In the genomic region with DNA sequence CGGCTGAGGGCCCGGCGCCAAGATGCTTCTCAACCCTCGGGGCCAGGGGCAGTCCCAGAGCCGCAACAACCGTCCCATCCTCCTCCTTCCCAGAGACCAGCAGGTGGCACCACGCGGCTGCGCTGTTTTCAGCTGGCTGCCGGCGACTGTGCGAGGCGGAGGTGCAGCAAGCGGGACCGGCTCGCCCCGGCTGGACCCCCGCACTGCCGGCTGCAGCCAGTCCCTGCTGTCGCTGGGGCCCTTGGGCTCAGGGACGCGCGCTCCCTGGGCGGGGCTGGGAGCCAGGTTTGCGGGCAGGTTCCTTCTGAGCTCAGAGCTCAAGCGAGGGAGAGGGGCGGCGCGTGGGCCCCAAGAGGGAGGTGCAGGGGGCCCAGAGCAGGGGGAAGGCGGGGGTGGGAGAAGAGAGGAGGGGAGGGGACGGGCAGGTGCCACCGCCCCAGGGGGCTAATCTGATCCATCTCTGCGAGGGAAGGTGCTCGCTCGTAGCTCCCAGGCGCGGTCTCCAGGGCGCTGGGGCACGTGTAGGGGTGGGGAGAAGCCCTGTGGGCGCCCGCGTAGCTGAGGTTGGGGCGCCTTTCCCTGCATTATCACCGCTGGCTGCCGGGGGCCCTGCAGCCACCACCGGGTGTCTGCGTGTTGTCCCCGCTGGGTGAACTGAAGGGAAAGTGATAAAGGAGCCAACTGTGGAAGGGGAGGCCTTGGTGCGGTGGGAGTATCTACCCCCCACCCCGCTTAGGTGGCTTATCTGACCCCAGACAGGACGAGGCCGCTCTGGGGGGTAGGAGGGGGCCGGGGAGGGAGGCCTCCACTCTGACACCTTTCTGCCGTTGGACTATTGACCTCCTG, we compare ENCODE assay signal across 1 cellular context.
TF ChIP-seq lines count a peak whose summit lies in the region.

No MANE protein-coding gene starts in this region.

TF ChIP-seq in HepG2, 621 proteins besides CTCF, POLR2A, EP300 and RAD21 (continued from another document and continues in another):
- TF ChIP-seq ZBTB39 (CRISPR knock-in tag; IDR thresholded peaks at IDR 0.05) (no peak), KDM4B (CRISPR knock-in tag; IDR thresholded peaks at IDR 0.05) (0 out of 2 replicates have a peak, but pooled peaks have one; percentile 52), CBX2 (IDR thresholded peaks at IDR 0.05; ENCODE audit: low read depth, low read length) (no peak), CBX2 (CRISPR knock-in tag; IDR thresholded peaks at IDR 0.05; ENCODE audit: low read depth) (no peak), ZBTB38 (CRISPR knock-in tag; IDR thresholded peaks at IDR 0.05) (peak; percentile 79; the same call in 1 of the 2 replicates), ZNF788 (CRISPR knock-in tag; IDR thresholded peaks at IDR 0.05; ENCODE audit: borderline replicate concordance) (peak; percentile 97), ZNF468 (CRISPR knock-in tag; IDR thresholded peaks at IDR 0.05) (no peak), ZSCAN12 (CRISPR knock-in tag; IDR thresholded peaks at IDR 0.05) (no peak), E2F1 (CRISPR knock-in tag; IDR thresholded peaks at IDR 0.05) (no peak), HDAC2 (CRISPR knock-in tag; IDR thresholded peaks at IDR 0.05) (no peak; the same call in 1 of the 2 replicates), DMTF1 (CRISPR knock-in tag; IDR thresholded peaks at IDR 0.05) (no peak), RBM39 (IDR thresholded peaks at IDR 0.05; ENCODE audit: low read depth, low read length, poor library complexity, severe bottlenecking) (peak; percentile 80), NCOA2 (CRISPR knock-in tag; IDR thresholded peaks at IDR 0.05) (no peak), FOXC1 (CRISPR knock-in tag; IDR thresholded peaks at IDR 0.05; ENCODE audit: borderline replicate concordance) (0 out of 2 replicates have a peak, but pooled peaks have one; percentile 30), HES4 (CRISPR knock-in tag; IDR thresholded peaks at IDR 0.05; ENCODE audit: borderline replicate concordance) (no peak), SP2 (CRISPR knock-in tag; IDR thresholded peaks at IDR 0.05) (0 out of 2 replicates have a peak, but pooled peaks have one; percentile 24), ZNF432 (CRISPR knock-in tag; IDR thresholded peaks at IDR 0.05; ENCODE audit: borderline replicate concordance) (no peak), ZNF674 (CRISPR knock-in tag; IDR thresholded peaks at IDR 0.05; ENCODE audit: low read depth) (0 out of 2 replicates have a peak, but pooled peaks have one; percentile 74), ZNF20 (CRISPR knock-in tag; IDR thresholded peaks at IDR 0.05) (no peak), RELA (CRISPR knock-in tag; IDR thresholded peaks at IDR 0.05) (peak; percentile 64; the same call in 1 of the 2 replicates), SRSF4 (IDR thresholded peaks at IDR 0.05; ENCODE audit: low read depth, low read length, poor library complexity, severe bottlenecking) (no peak), NRL (CRISPR knock-in tag; IDR thresholded peaks at IDR 0.05; ENCODE audit: borderline replicate concordance) (peak; percentile 70; the same call in 1 of the 2 replicates), ZNF430 (CRISPR knock-in tag; IDR thresholded peaks at IDR 0.05) (peak; percentile 60; the same call in 1 of the 2 replicates), ZNF879 (CRISPR knock-in tag; IDR thresholded peaks at IDR 0.05) (no peak), NR2F6 (IDR thresholded peaks at IDR 0.05) (peak; percentile 33; the same call in 1 of the 2 replicates), NR2F6 (CRISPR knock-in tag; IDR thresholded peaks at IDR 0.05) (peak; percentile 71; the same call in 1 of the 2 replicates), HIC2 (CRISPR knock-in tag; IDR thresholded peaks at IDR 0.05; ENCODE audit: low read depth) (no peak), TRIM24 (CRISPR knock-in tag; IDR thresholded peaks at IDR 0.05) (no peak), SNAPC2 (CRISPR knock-in tag; IDR thresholded peaks at IDR 0.05) (no peak; the same call in 1 of the 2 replicates), ZNF790 (CRISPR knock-in tag; IDR thresholded peaks at IDR 0.05; ENCODE audit: borderline replicate concordance) (no peak), SNAPC4 (CRISPR knock-in tag; IDR thresholded peaks at IDR 0.05) (peak; percentile 45; the same call in 1 of the 2 replicates), SOX13 (IDR thresholded peaks at IDR 0.05) (no peak), SOX13 (CRISPR knock-in tag; conservative IDR thresholded peaks at IDR 0.05 in 1 of 2, IDR thresholded peaks at IDR 0.05 in 1 of 2) (peak in 1 of 2 experiments; percentile 45; a peak in 2 of 4 replicates), IKZF1 (IDR thresholded peaks at IDR 0.05) (no peak), ZMYM3 (CRISPR knock-in tag; IDR thresholded peaks at IDR 0.05) (peak; percentile 85), TFDP2 (CRISPR knock-in tag; IDR thresholded peaks at IDR 0.05) (peak; percentile 70), ZNF530 (CRISPR knock-in tag; IDR thresholded peaks at IDR 0.05; ENCODE audit: low read depth) (no peak)
- TF ChIP-seq, protein P1, sequence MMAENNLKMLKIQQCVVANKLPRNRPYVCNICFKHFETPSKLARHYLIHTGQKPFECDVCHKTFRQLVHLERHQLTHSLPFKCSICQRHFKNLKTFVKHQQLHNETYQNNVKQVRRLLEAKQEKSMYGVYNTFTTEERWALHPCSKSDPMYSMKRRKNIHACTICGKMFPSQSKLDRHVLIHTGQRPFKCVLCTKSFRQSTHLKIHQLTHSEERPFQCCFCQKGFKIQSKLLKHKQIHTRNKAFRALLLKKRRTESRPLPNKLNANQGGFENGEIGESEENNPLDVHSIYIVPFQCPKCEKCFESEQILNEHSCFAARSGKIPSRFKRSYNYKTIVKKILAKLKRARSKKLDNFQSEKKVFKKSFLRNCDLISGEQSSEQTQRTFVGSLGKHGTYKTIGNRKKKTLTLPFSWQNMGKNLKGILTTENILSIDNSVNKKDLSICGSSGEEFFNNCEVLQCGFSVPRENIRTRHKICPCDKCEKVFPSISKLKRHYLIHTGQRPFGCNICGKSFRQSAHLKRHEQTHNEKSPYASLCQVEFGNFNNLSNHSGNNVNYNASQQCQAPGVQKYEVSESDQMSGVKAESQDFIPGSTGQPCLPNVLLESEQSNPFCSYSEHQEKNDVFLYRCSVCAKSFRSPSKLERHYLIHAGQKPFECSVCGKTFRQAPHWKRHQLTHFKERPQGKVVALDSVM (CRISPR knock-in tag; IDR thresholded peaks at IDR 0.05) = peak; percentile 22; the same call in 1 of the 2 replicates
- TF ChIP-seq, protein P2, sequence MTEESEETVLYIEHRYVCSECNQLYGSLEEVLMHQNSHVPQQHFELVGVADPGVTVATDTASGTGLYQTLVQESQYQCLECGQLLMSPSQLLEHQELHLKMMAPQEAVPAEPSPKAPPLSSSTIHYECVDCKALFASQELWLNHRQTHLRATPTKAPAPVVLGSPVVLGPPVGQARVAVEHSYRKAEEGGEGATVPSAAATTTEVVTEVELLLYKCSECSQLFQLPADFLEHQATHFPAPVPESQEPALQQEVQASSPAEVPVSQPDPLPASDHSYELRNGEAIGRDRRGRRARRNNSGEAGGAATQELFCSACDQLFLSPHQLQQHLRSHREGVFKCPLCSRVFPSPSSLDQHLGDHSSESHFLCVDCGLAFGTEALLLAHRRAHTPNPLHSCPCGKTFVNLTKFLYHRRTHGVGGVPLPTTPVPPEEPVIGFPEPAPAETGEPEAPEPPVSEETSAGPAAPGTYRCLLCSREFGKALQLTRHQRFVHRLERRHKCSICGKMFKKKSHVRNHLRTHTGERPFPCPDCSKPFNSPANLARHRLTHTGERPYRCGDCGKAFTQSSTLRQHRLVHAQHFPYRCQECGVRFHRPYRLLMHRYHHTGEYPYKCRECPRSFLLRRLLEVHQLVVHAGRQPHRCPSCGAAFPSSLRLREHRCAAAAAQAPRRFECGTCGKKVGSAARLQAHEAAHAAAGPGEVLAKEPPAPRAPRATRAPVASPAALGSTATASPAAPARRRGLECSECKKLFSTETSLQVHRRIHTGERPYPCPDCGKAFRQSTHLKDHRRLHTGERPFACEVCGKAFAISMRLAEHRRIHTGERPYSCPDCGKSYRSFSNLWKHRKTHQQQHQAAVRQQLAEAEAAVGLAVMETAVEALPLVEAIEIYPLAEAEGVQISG (CRISPR knock-in tag; IDR thresholded peaks at IDR 0.05) = peak; percentile 64
